In genomic region chr5:177982072-177982727, GRCh38 we compare ENCODE assay signal across 8 cellular contexts.
DNase-seq lines count a peak whose midpoint lies in the region; ATAC-seq and TF ChIP-seq lines count a peak whose summit lies in the region.

No MANE protein-coding gene starts in this region.

- H3K4me3 ChIP-seq in retinal pigment epithelial cell (ENCODE audit: low read length): no peak overlapping the region

- TF ChIP-seq CTCF in retinal pigment epithelial cell (conservative IDR thresholded peaks at IDR 0.05; ENCODE audit: low read depth, low read length): peak; percentile 19

- DNase-seq in ELF-1 (ENCODE audit: low read depth, low spot score): peak; percentile 69
- DNase-seq in MV-4-11 (lab: John Stamatoyannopoulos, UW): peak; percentile 13
- peak; percentile 11 for DNase-seq in cerebellar cortex (ENCODE audit: low spot score)
- no peak for DNase-seq in retinal pigment epithelial cell (ENCODE audit: low read depth)
- no peak for DNase-seq in NCI-H2171 treated with DMSO at 0.1 percent for 48 hours (lab: John Stamatoyannopoulos, UW)
- no peak for DNase-seq in HuH-7 (ENCODE audit: low spot score)
- DNase-seq in KG1 (lab: John Stamatoyannopoulos, UW): no peak

- ATAC-seq in GM18519 (IDR thresholded peaks at IDR 0.05; ENCODE audit: low FRiP score, unreplicated experiment): no peak

Comparison
In these comparisons a context has a peak if more than half of its experiments do, and no peak if none do; other contexts are left out.
1. DNase-seq: peak in ELF-1 (single experiment), MV-4-11 (single experiment) and cerebellar cortex (single experiment); none in retinal pigment epithelial cell (single experiment), NCI-H2171 treated with DMSO at 0.1 percent for 48 hours (single experiment), HuH-7 (single experiment) and KG1 (single experiment).